In the genomic region with DNA sequence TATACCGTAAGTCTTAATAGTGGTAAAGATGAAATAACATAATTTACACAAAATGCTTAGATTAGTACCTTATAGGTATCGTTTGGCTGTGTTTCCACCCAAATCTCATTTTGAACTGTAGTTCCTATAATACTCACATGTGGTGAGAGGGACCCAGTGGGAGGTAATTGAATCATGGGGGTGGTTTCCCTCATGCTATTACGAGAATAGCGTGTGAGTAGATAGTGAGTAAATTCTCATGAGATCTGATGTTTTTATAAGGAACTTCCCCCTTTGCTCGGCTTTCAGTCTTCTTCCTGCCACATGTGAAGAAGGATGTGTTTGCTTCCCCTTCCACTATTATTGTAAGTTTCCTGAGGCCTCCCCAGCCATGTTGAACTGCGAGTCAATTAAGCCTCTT, we compare ENCODE assay signal across 9 cellular contexts.
DNase-seq lines count a peak whose midpoint lies in the region; ATAC-seq lines count a peak whose summit lies in the region.
"Had no signal": no experiment of that assay in that cellular context is flagged by ENCODE, and none has a peak within 500 bp of the region (broad histone marks: within the 10 kb centered on the region; RNA-seq: fewer than 3 reads in every experiment).

No MANE protein-coding gene starts in this region.

- peak; percentile 70 for ATAC-seq in GM18517 (IDR thresholded peaks at IDR 0.05; ENCODE audit: unreplicated experiment)
- ATAC-seq in HG02798 (IDR thresholded peaks at IDR 0.05; ENCODE audit: poor library complexity, unreplicated experiment), result peak; percentile 72

- DNase-seq in MV-4-11 (lab: John Stamatoyannopoulos, UW), result peak; percentile 92
- DNase-seq in glomerular visceral epithelial cell (ENCODE audit: extremely low spot score), result peak; percentile 24
- DNase-seq in SHP77 (lab: John Stamatoyannopoulos, UW), result no peak
- DNase-seq in amniotic stem cell (lab: John Stamatoyannopoulos, UW), result no peak
- no peak for DNase-seq in NK-92 treated with Interleukin-12 subunit alpha and Interleukin-12 subunit beta, amount 100 ng/mL, for 24 hours (lab: John Stamatoyannopoulos, UW)
- DNase-seq in NCI-H226, result no peak
- DNase-seq: activated effector memory CD4-positive, alpha-beta T cell treated with Interleukin-2 at 50 U/mL for 16 hours had no signal

Comparison
In these comparisons a context has a peak if more than half of its experiments do, and no peak if none do; other contexts are left out.
1. DNase-seq: peak in MV-4-11 (single experiment) and glomerular visceral epithelial cell (single experiment); none in SHP77 (0 of 2), amniotic stem cell (single experiment), NK-92 treated with Interleukin-12 subunit alpha and Interleukin-12 subunit beta, amount 100 ng/mL, for 24 hours (single experiment) and NCI-H226 (single experiment).